Comparison of ENCODE assay signal across 1 cellular context in genomic region chr22:36797334-36797733, GRCh38.
TF ChIP-seq lines count a peak whose summit lies in the region.

No MANE protein-coding gene starts in this region.

TF ChIP-seq in H1, 55 proteins besides CTCF, POLR2A, EP300 and RAD21:
- no peak for TF ChIP-seq SP4 (IDR thresholded peaks at IDR 0.05; ENCODE audit: low read length)
- TF ChIP-seq NRF1 (IDR thresholded peaks at IDR 0.05; ENCODE audit: low read depth, low read length), result no peak
- no peak for TF ChIP-seq SIX5 (IDR thresholded peaks at IDR 0.05; ENCODE audit: low read depth, low read length)
- TF ChIP-seq E2F6 (IDR thresholded peaks at IDR 0.05), result no peak
- TF ChIP-seq GTF2F1 (IDR thresholded peaks at IDR 0.05; ENCODE audit: borderline replicate concordance, low read depth, low read length), result no peak
